In genomic region chr9:92293452-92294296, GRCh38 we compare ENCODE assay signal across 8 cellular contexts. TPM values are rescaled to one million over a fixed set of nuclear protein-coding genes. Genes with fewer than 3 reads are reported as not detected.
A peak's percentile ranks its signal among the peaks of the same experiment; 100 is the strongest.
DNase-seq lines count a peak whose midpoint lies in the region; ATAC-seq and TF ChIP-seq lines count a peak whose summit lies in the region.

IARS1 (minus strand) TSS chr9:92293697; CDS start chr9:92289419, 4,278 bp downstream.

- no peaks in the 10 kb centered on the region for H3K9me3 ChIP-seq in lung (ENCODE audit: control insufficient read depth in 2 of 2, insufficient read depth in 1 of 2, low read length in 1 of 2)

- no peaks in the 10 kb centered on the region for H3K27me3 ChIP-seq in lung (ENCODE audit: control insufficient read depth, insufficient read depth)

- peak; percentile 96 for DNase-seq in COR-L47 (lab: John Stamatoyannopoulos, UW)
- DNase-seq in GM20000 (ENCODE audit: low spot score) = peak; percentile 93
- peak; percentile 99 for DNase-seq in HT-29 (ENCODE audit: low spot score)
- peak; percentile 93 for DNase-seq in NK-92 treated with Interleukin-12 subunit alpha and Interleukin-12 subunit beta, amount 100 ng/mL, for 24 hours (lab: John Stamatoyannopoulos, UW)
- peak; percentile 100 for DNase-seq in activated CD8-positive, alpha-beta memory T cell treated with anti-CD3 and anti-CD28 coated beads for 24 hours
- DNase-seq in effector CD8-positive, alpha-beta T cell (lab: John Stamatoyannopoulos, UW) = peak; percentile 99
- peak; percentile 98 for DNase-seq in lung (ENCODE audit: low spot score)
- peak; percentile 99 to 100 (median 99) for DNase-seq in stimulated activated CD4-positive, alpha-beta T cell treated with anti-CD3 and anti-CD28 coated beads, TNF-alpha, amount 100 ng/mL, for 4 hours (ENCODE audit: low read depth in 3 of 3)

- peak within 1 kb of the TSS; percentile 80 to 95 for H3K27ac ChIP-seq in lung (ENCODE audit: low read depth in 1 of 2, low read length in 1 of 2)

- 0% methylated on average over 63 of the region's 63 CpGs for WGBS in lung, 2 donors

- peak; percentile 38 for TF ChIP-seq CTCF in GM20000 (IDR thresholded peaks at IDR 0.05; ENCODE audit: extremely low read depth, missing control alignments)
- TF ChIP-seq CTCF in lung (IDR thresholded peaks at IDR 0.05; ENCODE audit: control extremely low read depth, extremely low read depth) = peak; percentile 30

- peak; percentile 99 for ATAC-seq in lung (ENCODE audit: insufficient read depth, low FRiP score)

- peaks cover 10 to 15% of the 10 kb centered on the region in 2 donors for H3K4me1 ChIP-seq in lung (ENCODE audit: control insufficient read depth in 2 of 2, insufficient read depth in 2 of 2, low read length in 2 of 2)

- H3K36me3 ChIP-seq in lung (ENCODE audit: control insufficient read depth in 2 of 2, insufficient read depth in 2 of 2, low read length in 2 of 2) = peaks cover 5 to 17% of the 10 kb centered on the region in 2 donors

- H3K4me3 ChIP-seq in lung = peak within 1 kb of the TSS; percentile 88

RNA-seq across cellular contexts. Expression of gene IARS1, which starts in this region (rescaled TPM):
- total RNA-seq in HT-29 (2014; rRNA removed; shearing (Covaris generic)) = 121 and 123 TPM in 2 replicates
- 100 to 1,000 TPM; 115 to 120 TPM for total RNA-seq in lung
- polyA plus RNA-seq in lung = 10 to 100 TPM; 21.6 to 49.4 TPM

Comparison
In these comparisons a context has a peak if more than half of its experiments do, and no peak if none do; other contexts are left out.
1. Peak in every context shown above with its lines: DNase-seq, ATAC-seq, H3K4me3 ChIP-seq and H3K27ac ChIP-seq.